In genomic region chr10:75402486-75403143, GRCh38 we compare ENCODE assay signal across 1 cellular context.
A peak's percentile ranks its signal among the peaks of the same experiment; 100 is the strongest.
TF ChIP-seq lines count a peak whose summit lies in the region.

No MANE protein-coding gene starts in this region.

TF ChIP-seq in HepG2, 621 proteins besides CTCF, POLR2A, EP300 and RAD21 (continues in another document):
- TF ChIP-seq MAZ (IDR thresholded peaks at IDR 0.05; ENCODE audit: borderline replicate concordance, low read depth, low read length) (no peak; the same call in 1 of the 2 replicates), MAZ (CRISPR knock-in tag; IDR thresholded peaks at IDR 0.05; ENCODE audit: low read depth) (no peak), ZBTB37 (CRISPR knock-in tag; IDR thresholded peaks at IDR 0.05) (0 out of 2 replicates have a peak, but pooled peaks have one; percentile 15), ZSCAN12 (CRISPR knock-in tag; IDR thresholded peaks at IDR 0.05) (0 out of 2 replicates have a peak, but pooled peaks have one; percentile 76), ZNF468 (CRISPR knock-in tag; IDR thresholded peaks at IDR 0.05) (0 out of 2 replicates have a peak, but pooled peaks have one; percentile 43), RBFOX2 (IDR thresholded peaks at IDR 0.05; ENCODE audit: low read depth, low read length) (peak; percentile 92), ZNF318 (CRISPR knock-in tag; IDR thresholded peaks at IDR 0.05) (no peak), TFDP2 (CRISPR knock-in tag; IDR thresholded peaks at IDR 0.05) (no peak; the same call in 1 of the 2 replicates), ONECUT2 (CRISPR knock-in tag; IDR thresholded peaks at IDR 0.05) (peak; percentile 67; the same call in 1 of the 2 replicates), AGO2 (optimal IDR thresholded peaks at IDR 0.05; ENCODE audit: low read depth, low read length) (peak; percentile 94), POLR2AphosphoS5 (IDR thresholded peaks at IDR 0.05; ENCODE audit: low read depth, low read length) (peak; percentile 61), ZNF605 (CRISPR knock-in tag; IDR thresholded peaks at IDR 0.05) (0 out of 2 replicates have a peak, but pooled peaks have one; percentile 1), PRDM15 (CRISPR knock-in tag; IDR thresholded peaks at IDR 0.05) (peak; percentile 48), ATF7-NPFF (CRISPR knock-in tag; IDR thresholded peaks at IDR 0.05; ENCODE audit: low read depth) (0 out of 2 replicates have a peak, but pooled peaks have one; percentile 51), BRD4 (CRISPR knock-in tag; IDR thresholded peaks at IDR 0.05) (peak; percentile 59), DMTF1 (CRISPR knock-in tag; IDR thresholded peaks at IDR 0.05) (no peak), TOE1 (CRISPR knock-in tag; IDR thresholded peaks at IDR 0.05) (no peak)
- TF ChIP-seq, protein P1, sequence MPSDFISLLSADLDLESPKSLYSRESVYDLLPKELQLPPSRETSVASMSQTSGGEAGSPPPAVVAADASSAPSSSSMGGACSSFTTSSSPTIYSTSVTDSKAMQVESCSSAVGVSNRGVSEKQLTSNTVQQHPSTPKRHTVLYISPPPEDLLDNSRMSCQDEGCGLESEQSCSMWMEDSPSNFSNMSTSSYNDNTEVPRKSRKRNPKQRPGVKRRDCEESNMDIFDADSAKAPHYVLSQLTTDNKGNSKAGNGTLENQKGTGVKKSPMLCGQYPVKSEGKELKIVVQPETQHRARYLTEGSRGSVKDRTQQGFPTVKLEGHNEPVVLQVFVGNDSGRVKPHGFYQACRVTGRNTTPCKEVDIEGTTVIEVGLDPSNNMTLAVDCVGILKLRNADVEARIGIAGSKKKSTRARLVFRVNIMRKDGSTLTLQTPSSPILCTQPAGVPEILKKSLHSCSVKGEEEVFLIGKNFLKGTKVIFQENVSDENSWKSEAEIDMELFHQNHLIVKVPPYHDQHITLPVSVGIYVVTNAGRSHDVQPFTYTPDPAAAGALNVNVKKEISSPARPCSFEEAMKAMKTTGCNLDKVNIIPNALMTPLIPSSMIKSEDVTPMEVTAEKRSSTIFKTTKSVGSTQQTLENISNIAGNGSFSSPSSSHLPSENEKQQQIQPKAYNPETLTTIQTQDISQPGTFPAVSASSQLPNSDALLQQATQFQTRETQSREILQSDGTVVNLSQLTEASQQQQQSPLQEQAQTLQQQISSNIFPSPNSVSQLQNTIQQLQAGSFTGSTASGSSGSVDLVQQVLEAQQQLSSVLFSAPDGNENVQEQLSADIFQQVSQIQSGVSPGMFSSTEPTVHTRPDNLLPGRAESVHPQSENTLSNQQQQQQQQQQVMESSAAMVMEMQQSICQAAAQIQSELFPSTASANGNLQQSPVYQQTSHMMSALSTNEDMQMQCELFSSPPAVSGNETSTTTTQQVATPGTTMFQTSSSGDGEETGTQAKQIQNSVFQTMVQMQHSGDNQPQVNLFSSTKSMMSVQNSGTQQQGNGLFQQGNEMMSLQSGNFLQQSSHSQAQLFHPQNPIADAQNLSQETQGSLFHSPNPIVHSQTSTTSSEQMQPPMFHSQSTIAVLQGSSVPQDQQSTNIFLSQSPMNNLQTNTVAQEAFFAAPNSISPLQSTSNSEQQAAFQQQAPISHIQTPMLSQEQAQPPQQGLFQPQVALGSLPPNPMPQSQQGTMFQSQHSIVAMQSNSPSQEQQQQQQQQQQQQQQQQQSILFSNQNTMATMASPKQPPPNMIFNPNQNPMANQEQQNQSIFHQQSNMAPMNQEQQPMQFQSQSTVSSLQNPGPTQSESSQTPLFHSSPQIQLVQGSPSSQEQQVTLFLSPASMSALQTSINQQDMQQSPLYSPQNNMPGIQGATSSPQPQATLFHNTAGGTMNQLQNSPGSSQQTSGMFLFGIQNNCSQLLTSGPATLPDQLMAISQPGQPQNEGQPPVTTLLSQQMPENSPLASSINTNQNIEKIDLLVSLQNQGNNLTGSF (CRISPR knock-in tag; IDR thresholded peaks at IDR 0.05): peak; percentile 27; the same call in 1 of the 2 replicates
- TF ChIP-seq, protein P2, sequence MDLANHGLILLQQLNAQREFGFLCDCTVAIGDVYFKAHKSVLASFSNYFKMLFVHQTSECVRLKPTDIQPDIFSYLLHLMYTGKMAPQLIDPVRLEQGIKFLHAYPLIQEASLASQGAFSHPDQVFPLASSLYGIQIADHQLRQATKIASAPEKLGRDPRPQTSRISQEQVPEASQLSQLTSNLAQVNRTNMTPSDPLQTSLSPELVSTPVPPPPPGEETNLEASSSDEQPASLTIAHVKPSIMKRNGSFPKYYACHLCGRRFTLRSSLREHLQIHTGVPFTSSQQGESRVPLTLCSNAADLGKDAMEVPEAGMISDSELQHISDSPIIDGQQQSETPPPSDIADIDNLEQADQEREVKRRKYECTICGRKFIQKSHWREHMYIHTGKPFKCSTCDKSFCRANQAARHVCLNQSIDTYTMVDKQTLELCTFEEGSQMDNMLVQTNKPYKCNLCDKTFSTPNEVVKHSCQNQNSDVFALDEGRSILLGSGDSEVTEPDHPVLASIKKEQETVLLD (CRISPR knock-in tag; IDR thresholded peaks at IDR 0.05; ENCODE audit: low read depth): no peak
- TF ChIP-seq, protein P3, sequence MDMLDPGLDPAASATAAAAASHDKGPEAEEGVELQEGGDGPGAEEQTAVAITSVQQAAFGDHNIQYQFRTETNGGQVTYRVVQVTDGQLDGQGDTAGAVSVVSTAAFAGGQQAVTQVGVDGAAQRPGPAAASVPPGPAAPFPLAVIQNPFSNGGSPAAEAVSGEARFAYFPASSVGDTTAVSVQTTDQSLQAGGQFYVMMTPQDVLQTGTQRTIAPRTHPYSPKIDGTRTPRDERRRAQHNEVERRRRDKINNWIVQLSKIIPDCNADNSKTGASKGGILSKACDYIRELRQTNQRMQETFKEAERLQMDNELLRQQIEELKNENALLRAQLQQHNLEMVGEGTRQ (IDR thresholded peaks at IDR 0.05; ENCODE audit: low read depth, low read length): no peak
- TF ChIP-seq, protein P3 (CRISPR knock-in tag; IDR thresholded peaks at IDR 0.05; ENCODE audit: borderline replicate concordance): peak; percentile 72; the same call in 1 of the 2 replicates
